In genomic region chr19:12695514-12695913, GRCh38 we compare ENCODE assay signal across 9 cellular contexts. TPM values are rescaled to one million over a fixed set of nuclear protein-coding genes. Genes with fewer than 3 reads are reported as not detected.
DNase-seq lines count a peak whose midpoint lies in the region; ATAC-seq, FAIRE-seq and TF ChIP-seq lines count a peak whose summit lies in the region.
"Had no signal": no experiment of that assay in that cellular context is flagged by ENCODE, and none has a peak within 500 bp of the region (broad histone marks: within the 10 kb centered on the region; RNA-seq: fewer than 3 reads in every experiment).

No MANE protein-coding gene starts in this region.

- H4K91ac ChIP-seq in H1 (replicated peaks; ENCODE audit: insufficient read length, low read length) = no peak overlapping the region

- H3K9ac ChIP-seq in H1 (replicated peaks in 1 of 4; ENCODE audit: extremely low read depth in 1 of 4, low read depth in 3 of 4, low read length in 3 of 4) = peak overlapping the region in 2 of 4 experiments; percentile 8 to 69; a peak in 2 of 7 replicates

- H3K4me3 Mint-ChIP-seq in Caco-2 (ENCODE audit: unreplicated experiment) (peak overlapping the region; percentile 81), osteocyte (ENCODE audit: unreplicated experiment) (peak overlapping the region; percentile 91)

- H3K4me3 ChIP-seq in Caco-2 (ENCODE audit: low read depth, low read length) (peak overlapping the region; percentile 100), NB4 (ENCODE audit: low read depth, low read length) (peak overlapping the region; percentile 81), H1 (ENCODE audit: extremely low read depth in 1 of 4, insufficient read depth in 2 of 4, low read depth in 3 of 4, low read length in 4 of 4) (peak overlapping the region; percentile 68 to 87 (median 82); a peak in 6 of 8 replicates)

- no peak overlapping the region for H3K14ac ChIP-seq in H1 (ENCODE audit: insufficient read length)

- DNase-seq in Caco-2 = no peak
- DNase-seq in NB4 (ENCODE audit: low read depth) = no peak
- DNase-seq in H1 (ENCODE audit: low read depth in 1 of 2, low spot score in 2 of 2) = no peak
- DNase-seq in osteocyte (ENCODE audit: extremely low spot score, unreplicated experiment) = no peak
- no peak for DNase-seq in GM10248 (ENCODE audit: extremely low spot score)
- DNase-seq in CD1c-positive myeloid dendritic cell (ENCODE audit: extremely low spot score) = no peak
- no peak for DNase-seq in GM12892 (ENCODE audit: insufficient read length)
- DNase-seq: NCI-H1694 treated with DMSO at 0.1 percent for 48 hours had no signal

- TF ChIP-seq EP300 in H1 (IDR thresholded peaks at IDR 0.05; ENCODE audit: borderline replicate concordance in 1 of 2, low read depth in 2 of 2, low read length in 2 of 2) = no peak

- H4K8ac ChIP-seq in H1 (ENCODE audit: extremely low read depth, insufficient read depth, low read length) = no peak overlapping the region

- no peak for FAIRE-seq in H1 (lab: Jason Lieb, UNC)
- FAIRE-seq in GM12892 (lab: Jason Lieb, UNC) = no peak

- H3K27me3 Mint-ChIP-seq in Caco-2 (ENCODE audit: insufficient read depth, unreplicated experiment) (no peaks in the 10 kb centered on the region), osteocyte (ENCODE audit: unreplicated experiment) (no peaks in the 10 kb centered on the region)

- no peak for ATAC-seq in HG03095 (IDR thresholded peaks at IDR 0.05; ENCODE audit: unreplicated experiment)

- H3K4me1 Mint-ChIP-seq in Caco-2 (ENCODE audit: low read depth, unreplicated experiment) (no peaks in the 10 kb centered on the region), osteocyte (ENCODE audit: unreplicated experiment) (peaks cover 5% of the 10 kb centered on the region)

- WGBS in H1 (ENCODE audit: extremely low coverage in 1 of 2, insufficient coverage in 1 of 2, insufficient read length in 1 of 2, insufficient replicate concordance in 2 of 2, low coverage in 1 of 2, low lambda C conversion rate in 2 of 2, missing lambda C conversion rate in 1 of 2), 2 experiments = 92% methylated on average over 1 of the region's 1 CpG; no CpG with 5 or more reads in 1 of the 2 experiments

- H3K4me1 ChIP-seq in Caco-2 (no peaks in the 10 kb centered on the region), H1 (replicated peaks in 1 of 4; ENCODE audit: control insufficient read depth in 3 of 4, insufficient read depth in 4 of 4, low read length in 3 of 4) (peaks cover 0 to 4% (median 3%) of the 10 kb centered on the region in 4 experiments; a peak in 2 of 7 replicates)

- H3K36me3 Mint-ChIP-seq in Caco-2 (ENCODE audit: insufficient read depth, unreplicated experiment) = peaks cover 9% of the 10 kb centered on the region
- H3K36me3 Mint-ChIP-seq in osteocyte (ENCODE audit: unreplicated experiment) = peaks cover 9% of the 10 kb centered on the region

- CTCF ChIA-PET in Caco-2 (lab: Charles Lee) (no interaction called here), H1 (lab: Charles Lee; ENCODE audit: partially characterized antibody) (interaction anchor here (0.6 to 1.4 kb wide), 6 partner anchors 10 to 152 kb away, joined by 3 to 5 read pairs (median 4); no protein-coding TSS in a partner anchor), GM10248 (lab: Yijun Ruan, JAX) (interaction anchor here (1.0 to 2.0 kb wide), 3 partner anchors 10 to 101 kb away, joined by 3 to 6 read pairs (median 4); no protein-coding TSS in a partner anchor)

- H3K27ac Mint-ChIP-seq in Caco-2 (ENCODE audit: unreplicated experiment) (no peak overlapping the region), osteocyte (ENCODE audit: unreplicated experiment) (no peak overlapping the region)

- TF ChIP-seq CTCF in Caco-2 (IDR thresholded peaks at IDR 0.05; ENCODE audit: insufficient read depth in 1 of 2, low read depth in 1 of 2, low read length in 1 of 2, severe bottlenecking in 1 of 2, unreplicated experiment in 1 of 2) (no peak), NB4 (IDR thresholded peaks at IDR 0.05; ENCODE audit: low read depth, low read length) (no peak), H1 (IDR thresholded peaks at IDR 0.05; ENCODE audit: control extremely low read depth in 1 of 3, insufficient read depth in 1 of 3, low read depth in 1 of 3, low read length in 3 of 3) (no peak), osteocyte (IDR thresholded peaks at IDR 0.05) (no peak), GM10248 (IDR thresholded peaks at IDR 0.05; ENCODE audit: control extremely low read depth, extremely low read depth, low read depth, missing control alignments) (no peak)

- no peak for TF ChIP-seq RAD21 in H1 (IDR thresholded peaks at IDR 0.05 in 1 of 2, conservative IDR thresholded peaks at IDR 0.05 in 1 of 2; ENCODE audit: low read depth in 2 of 2, low read length in 2 of 2)

- H4K20me1 ChIP-seq in H1 (replicated peaks in 1 of 2; ENCODE audit: control insufficient read depth in 1 of 2, insufficient read depth in 2 of 2, low read length in 2 of 2) = peaks cover 0 to 5% of the 10 kb centered on the region in 2 experiments

- H3K27me3 ChIP-seq in Caco-2 (replicated peaks; ENCODE audit: control insufficient read depth, insufficient read depth, low read length) (no peaks in the 10 kb centered on the region), H1 (replicated peaks in 1 of 4; ENCODE audit: control insufficient read depth in 3 of 4, extremely low read depth in 1 of 4, insufficient read depth in 3 of 4, low read length in 3 of 4) (no peaks in the 10 kb centered on the region)

- H3K4ac ChIP-seq in H1 (replicated peaks; ENCODE audit: insufficient read length, low read depth, low read length) = no peak overlapping the region

- H3K18ac ChIP-seq in H1 (ENCODE audit: extremely low read depth, low read length) = no peak overlapping the region

- no peak overlapping the region for H4K5ac ChIP-seq in H1 (ENCODE audit: insufficient read length, low read depth, low read length)

- peak overlapping the region; percentile 24 for H2BK120ac ChIP-seq in H1 (replicated peaks; ENCODE audit: low read depth, low read length)

- H2BK20ac ChIP-seq in H1 (ENCODE audit: low read length) = no peak overlapping the region

- no peak overlapping the region for H3K56ac ChIP-seq in H1 (replicated peaks; ENCODE audit: insufficient read length, low read depth, low read length)

- intact Hi-C loops in Caco-2 (cut with micrococcal nuclease; ENCODE audit: unreplicated experiment) = no loop called here

- BruUV-seq in Caco-2 (replicated peaks; lab: Mats Ljungman, UMichigan) = TSS peak; percentile 13

- peak overlapping the region; percentile 78 to 95 for H3K4me2 ChIP-seq in H1 (ENCODE audit: insufficient read depth in 1 of 2, low read depth in 2 of 2, low read length in 2 of 2)

- no peak overlapping the region for H2BK12ac ChIP-seq in H1 (ENCODE audit: low read depth, low read length)

- no peaks in the 10 kb centered on the region for H3K79me2 ChIP-seq in H1 (ENCODE audit: control insufficient read depth in 1 of 2, insufficient read depth in 2 of 2, low read length in 2 of 2)

- POLR2A ChIA-PET in Caco-2 (lab: Charles Lee) (no interaction called here), H1 (lab: Charles Lee; ENCODE audit: partially characterized antibody) (interaction anchor here (1.3 to 9.2 kb wide), 5 partner anchors 8 to 27 kb away, joined by 6 to 93 read pairs (median 35); partner anchors contain the start of genes DHPS, GNG14 and TNPO2), GM10248 (lab: Yijun Ruan, JAX) (interaction anchor here (1.8 kb wide), 1 partner anchor 10 kb away, joined by 17 read pairs; no protein-coding TSS in a partner anchor)

- no peak overlapping the region for H2AFZ ChIP-seq in H1 (ENCODE audit: low read length)

- H3K9me3 ChIP-seq in Caco-2 = no peaks in the 10 kb centered on the region
- no peaks in the 10 kb centered on the region for H3K9me3 ChIP-seq in H1 (ENCODE audit: insufficient read depth in 2 of 2, low read depth in 1 of 2, low read length in 1 of 2)

- H3K9me3 Mint-ChIP-seq in Caco-2 (ENCODE audit: unreplicated experiment) (no peaks in the 10 kb centered on the region), osteocyte (ENCODE audit: unreplicated experiment) (no peaks in the 10 kb centered on the region)

- no peak overlapping the region for H3K27ac ChIP-seq in H1 (ENCODE audit: low read depth, low read length)

- no peaks in the 10 kb centered on the region for H3K79me1 ChIP-seq in H1 (ENCODE audit: low read depth, low read length)

- no peak overlapping the region for H2AK5ac ChIP-seq in H1 (ENCODE audit: low read depth, low read length)

- peaks cover 7% of the 10 kb centered on the region; the same call in 1 of the 2 replicates for H3K23me2 ChIP-seq in H1 (ENCODE audit: low read depth, low read length)

- peaks cover 1% of the 10 kb centered on the region; the same call in 1 of the 2 replicates for H3K36me3 ChIP-seq in Caco-2 (ENCODE audit: control insufficient read depth, insufficient read depth, low read length)
- H3K36me3 ChIP-seq in H1 (ENCODE audit: control insufficient read depth in 2 of 4, insufficient read depth in 4 of 4, low read length in 3 of 4) = peaks cover 0 to 17% (median 6%) of the 10 kb centered on the region in 4 experiments; a peak in 5 of 8 replicates

- no peak overlapping the region for H2BK5ac ChIP-seq in H1 (ENCODE audit: low read depth, low read length)

- TF ChIP-seq POLR2A in NB4 (IDR thresholded peaks at IDR 0.05; ENCODE audit: extremely low read depth, insufficient read length) (no peak), H1 (IDR thresholded peaks at IDR 0.05; ENCODE audit: control extremely low read depth in 1 of 2, low read depth in 2 of 2, low read length in 2 of 2) (no peak), GM12892 (IDR thresholded peaks at IDR 0.05; ENCODE audit: low read depth, low read length) (no peak)

- H3K23ac ChIP-seq in H1 (ENCODE audit: insufficient read length) = no peak overlapping the region

- no peak overlapping the region for H2BK15ac ChIP-seq in H1 (ENCODE audit: low read length)

RNA-seq across cellular contexts. Expression of gene FBXW9, which starts 0.9 kb away (rescaled TPM):
- 8.3 and 10.6 TPM in 2 replicates for total RNA-seq in Caco-2 (2022)
- 10.8 and 11.1 TPM in 2 replicates for total RNA-seq in H1 (2021; fragmentation: NEBNext Ultra II Directional; extraction: Animal tissue kit (Norgen Biotek cat#: 25700))
- 30.1 and 36.4 TPM in 2 replicates for polyA plus RNA-seq in H1 (2011; rRNA removed)
- polyA plus RNA-seq in H1 (2011; cell fraction: cytosol; rRNA removed) = 22.3 TPM
- 26.5 TPM for polyA plus RNA-seq in H1 (2011; cell fraction: nucleus; rRNA removed)
- 6.1 to 13.8 TPM (median 12.7 TPM) in 4 replicates for polyA plus RNA-seq in H1 (2012, experiment 1 of 2)
- 13.7 TPM for polyA plus RNA-seq in H1 (2012, experiment 2 of 2)
- polyA plus RNA-seq in H1 (2013, experiment 1 of 2) = 7.6 TPM
- polyA plus RNA-seq in H1 (2013, experiment 2 of 2) = 7.2 TPM
- polyA minus RNA-seq in H1 (2011; rRNA and poly(A)+ RNA removed) = 6.0 and 7.9 TPM in 2 replicates
- 8.1 TPM for polyA minus RNA-seq in H1 (2011; cell fraction: cytosol; rRNA and poly(A)+ RNA removed)
- polyA minus RNA-seq in H1 (2011; cell fraction: nucleus; rRNA and poly(A)+ RNA removed) = 6.7 TPM
- 10.9 and 11.4 TPM in 2 replicates for total RNA-seq in osteocyte
- 3.7 TPM for polyA plus RNA-seq in GM12892 (2012; ENCODE audit: missing spikeins)

RNA-seq across cellular contexts. Expression of gene GNG14, which starts 7.7 kb away (rescaled TPM):
- 0.91 TPM in 1 of 2 replicates, not detected in the other for total RNA-seq in Caco-2 (2022)
- not detected in 2 replicates for total RNA-seq in H1 (2021; fragmentation: NEBNext Ultra II Directional; extraction: Animal tissue kit (Norgen Biotek cat#: 25700))
- not detected in 2 replicates for polyA plus RNA-seq in H1 (2011; rRNA removed)
- not detected for polyA plus RNA-seq in H1 (2011; cell fraction: cytosol; rRNA removed)
- not detected for polyA plus RNA-seq in H1 (2011; cell fraction: nucleus; rRNA removed)
- polyA plus RNA-seq in H1 (2012, experiment 1 of 2) = not detected in 4 replicates
- not detected for polyA plus RNA-seq in H1 (2012, experiment 2 of 2)
- not detected for polyA plus RNA-seq in H1 (2013, experiment 1 of 2)
- polyA plus RNA-seq in H1 (2013, experiment 2 of 2) = not detected
- not detected in 2 replicates for polyA minus RNA-seq in H1 (2011; rRNA and poly(A)+ RNA removed)
- not detected for polyA minus RNA-seq in H1 (2011; cell fraction: cytosol; rRNA and poly(A)+ RNA removed)
- not detected for polyA minus RNA-seq in H1 (2011; cell fraction: nucleus; rRNA and poly(A)+ RNA removed)
- not detected in 2 replicates for total RNA-seq in osteocyte
- 0.95 TPM for polyA plus RNA-seq in GM12892 (2012; ENCODE audit: missing spikeins)

RNA-seq across cellular contexts. Expression of gene DHPS, which starts 13.8 kb away (rescaled TPM):
- total RNA-seq in Caco-2 (2022) = 76.3 and 76.4 TPM in 2 replicates
- 86.6 and 88.8 TPM in 2 replicates for total RNA-seq in H1 (2021; fragmentation: NEBNext Ultra II Directional; extraction: Animal tissue kit (Norgen Biotek cat#: 25700))
- polyA plus RNA-seq in H1 (2011; rRNA removed) = 99.6 and 118 TPM in 2 replicates
- polyA plus RNA-seq in H1 (2011; cell fraction: cytosol; rRNA removed) = 128 TPM
- 156 TPM for polyA plus RNA-seq in H1 (2011; cell fraction: nucleus; rRNA removed)
- polyA plus RNA-seq in H1 (2012, experiment 1 of 2) = 90.2 to 103 TPM (median 99.3 TPM) in 4 replicates
- polyA plus RNA-seq in H1 (2012, experiment 2 of 2) = 104 TPM
- polyA plus RNA-seq in H1 (2013, experiment 1 of 2) = 58.7 TPM
- polyA plus RNA-seq in H1 (2013, experiment 2 of 2) = 57.5 TPM
- 66.7 and 78.4 TPM in 2 replicates for polyA minus RNA-seq in H1 (2011; rRNA and poly(A)+ RNA removed)
- polyA minus RNA-seq in H1 (2011; cell fraction: cytosol; rRNA and poly(A)+ RNA removed) = 38.5 TPM
- 62.3 TPM for polyA minus RNA-seq in H1 (2011; cell fraction: nucleus; rRNA and poly(A)+ RNA removed)
- 64.3 and 68.4 TPM in 2 replicates for total RNA-seq in osteocyte
- 71.1 TPM for polyA plus RNA-seq in GM12892 (2012; ENCODE audit: missing spikeins)

RNA-seq across cellular contexts. Expression of gene TNPO2, which starts 28.2 kb away (rescaled TPM):
- total RNA-seq in Caco-2 (2022) = 87.8 and 106 TPM in 2 replicates
- 110 and 112 TPM in 2 replicates for total RNA-seq in H1 (2021; fragmentation: NEBNext Ultra II Directional; extraction: Animal tissue kit (Norgen Biotek cat#: 25700))
- polyA plus RNA-seq in H1 (2011; rRNA removed) = 121 and 136 TPM in 2 replicates
- polyA plus RNA-seq in H1 (2011; cell fraction: cytosol; rRNA removed) = 116 TPM
- polyA plus RNA-seq in H1 (2011; cell fraction: nucleus; rRNA removed) = 408 TPM
- polyA plus RNA-seq in H1 (2012, experiment 1 of 2) = 85.6 to 98.1 TPM (median 87.1 TPM) in 4 replicates
- polyA plus RNA-seq in H1 (2012, experiment 2 of 2) = 57.3 TPM
- polyA plus RNA-seq in H1 (2013, experiment 1 of 2) = 61.7 TPM
- polyA plus RNA-seq in H1 (2013, experiment 2 of 2) = 57.4 TPM
- 202 and 231 TPM in 2 replicates for polyA minus RNA-seq in H1 (2011; rRNA and poly(A)+ RNA removed)
- polyA minus RNA-seq in H1 (2011; cell fraction: cytosol; rRNA and poly(A)+ RNA removed) = 84.7 TPM
- polyA minus RNA-seq in H1 (2011; cell fraction: nucleus; rRNA and poly(A)+ RNA removed) = 205 TPM
- 79.0 and 93.3 TPM in 2 replicates for total RNA-seq in osteocyte
- 25.6 TPM for polyA plus RNA-seq in GM12892 (2012; ENCODE audit: missing spikeins)

RNA-seq across cellular contexts. Expression of gene WDR83, which starts 28.9 kb away (rescaled TPM):
- total RNA-seq in Caco-2 (2022) (17.5 and 20.4 TPM in 2 replicates), osteocyte (11.4 and 12.4 TPM in 2 replicates)
- 15.3 and 19.6 TPM in 2 replicates for total RNA-seq in H1 (2021; fragmentation: NEBNext Ultra II Directional; extraction: Animal tissue kit (Norgen Biotek cat#: 25700))
- 12.6 and 24.5 TPM in 2 replicates for polyA plus RNA-seq in H1 (2011; rRNA removed)
- polyA plus RNA-seq in H1 (2011; cell fraction: cytosol; rRNA removed) = 18.9 TPM
- 26.4 TPM for polyA plus RNA-seq in H1 (2011; cell fraction: nucleus; rRNA removed)
- polyA plus RNA-seq in H1 (2012, experiment 1 of 2) = 13.4 to 22.0 TPM (median 20.4 TPM) in 4 replicates
- 12.1 TPM for polyA plus RNA-seq in H1 (2012, experiment 2 of 2)
- 7.6 TPM for polyA plus RNA-seq in H1 (2013, experiment 1 of 2)
- polyA plus RNA-seq in H1 (2013, experiment 2 of 2) = 7.5 TPM
- polyA minus RNA-seq in H1 (2011; rRNA and poly(A)+ RNA removed) = 8.0 and 9.6 TPM in 2 replicates
- polyA minus RNA-seq in H1 (2011; cell fraction: cytosol; rRNA and poly(A)+ RNA removed) = 6.5 TPM
- polyA minus RNA-seq in H1 (2011; cell fraction: nucleus; rRNA and poly(A)+ RNA removed) = 16.5 TPM
- 7.8 TPM for polyA plus RNA-seq in GM12892 (2012; ENCODE audit: missing spikeins)
